Comparison of ENCODE assay signal across 18 cellular contexts in the genomic region with DNA sequence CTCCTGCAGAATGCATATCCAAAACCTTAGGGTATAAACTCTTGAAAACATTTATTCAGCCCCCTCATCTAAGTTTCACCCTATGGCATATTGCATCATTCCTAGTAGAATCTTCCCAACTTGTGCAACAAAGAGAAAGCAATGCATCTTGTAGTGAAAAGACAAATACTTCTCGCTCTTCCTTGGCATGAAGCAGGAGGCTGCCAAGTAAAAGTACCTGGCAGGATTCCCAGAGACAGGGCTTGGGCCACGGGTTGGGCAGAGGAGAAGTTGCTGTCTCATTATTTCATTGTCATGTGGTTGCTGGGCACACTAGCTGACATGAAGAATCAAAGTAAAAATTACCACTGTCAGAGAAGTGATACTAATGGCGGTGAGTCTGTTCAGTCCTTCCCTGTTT.
DNase-seq lines count a peak whose midpoint lies in the region; ATAC-seq, FAIRE-seq and TF ChIP-seq lines count a peak whose summit lies in the region.
"Had no signal": no experiment of that assay in that cellular context is flagged by ENCODE, and none has a peak within 500 bp of the region (broad histone marks: within the 10 kb centered on the region; RNA-seq: fewer than 3 reads in every experiment).

No MANE protein-coding gene starts in this region.

- TF ChIP-seq CTCF in HepG2 (CRISPR knock-in tag; IDR thresholded peaks at IDR 0.05) (no peak), right lobe of liver (IDR thresholded peaks at IDR 0.05) (no peak), astrocyte of the spinal cord (IDR thresholded peaks at IDR 0.05; ENCODE audit: low read depth, low read length) (no peak), ovary (IDR thresholded peaks at IDR 0.05) (no peak)

- no peak overlapping the region for H3K4me3 ChIP-seq in HepG2 (replicated peaks in 1 of 3; ENCODE audit: insufficient read depth in 1 of 3, low read depth in 2 of 3, low read length in 3 of 3)
- H3K4me3 ChIP-seq in right lobe of liver: no peak overlapping the region
- H3K4me3 ChIP-seq in astrocyte of the spinal cord (ENCODE audit: low read depth, low read length): no peak overlapping the region
- no peak overlapping the region for H3K4me3 ChIP-seq in ovary
- H3K4me3 ChIP-seq: colonic mucosa, skin epidermis, upper lobe of left lung had no signal

- no peak for DNase-seq in HepG2 (ENCODE audit: low spot score)
- no peak for DNase-seq in right lobe of liver
- peak; percentile 22 for DNase-seq in astrocyte of the spinal cord (ENCODE audit: low read depth, low spot score)
- no peak for DNase-seq in left cardiac atrium
- no peak for DNase-seq in NCI-H748 (lab: John Stamatoyannopoulos, UW; ENCODE audit: unreplicated experiment)
- no peak for DNase-seq in ovary
- no peak for DNase-seq in NCI-H187 treated with DMSO at 0.1 percent for 48 hours (lab: John Stamatoyannopoulos, UW)
- DNase-seq: Caco-2, colonic mucosa, GDM1, islet precursor cell, occipital lobe, SW 1271, upper lobe of left lung had no signal

- ATAC-seq in HepG2: no peak
- no peak for ATAC-seq in right lobe of liver
- peak; percentile 34 to 61 for ATAC-seq in left cardiac atrium
- no peak for ATAC-seq in GM19035 (IDR thresholded peaks at IDR 0.05; ENCODE audit: unreplicated experiment)
- ATAC-seq: stimulated activated memory B cell treated with anti-CD40 and anti-IgM and Interleukin-4, amounts not matched to agents 10 μg/mL and 1 μg/mL and 100 μg/mL, for 72 hours had no signal

- POLR2A ChIA-PET in HepG2 (lab: Yijun Ruan, JAX): no interaction called here

- no peaks in the 10 kb centered on the region for H3K36me3 ChIP-seq in HepG2 (replicated peaks in 1 of 2; ENCODE audit: control insufficient read depth in 1 of 2, insufficient read depth in 2 of 2, low read length in 2 of 2)
- H3K36me3 ChIP-seq in right lobe of liver: no peaks in the 10 kb centered on the region
- H3K36me3 ChIP-seq in ovary: no peaks in the 10 kb centered on the region
- H3K36me3 ChIP-seq: colonic mucosa, upper lobe of left lung had no signal

- no peak for TF ChIP-seq POLR2A in HepG2 (IDR thresholded peaks at IDR 0.05; ENCODE audit: insufficient read depth in 1 of 2, low read depth in 2 of 2, low read length in 2 of 2)
- TF ChIP-seq POLR2A in right lobe of liver (IDR thresholded peaks at IDR 0.05): no peak
- no peak for TF ChIP-seq POLR2A in ovary (IDR thresholded peaks at IDR 0.05)

- H3K4me2 ChIP-seq in HepG2 (ENCODE audit: low read depth, low read length): no peak overlapping the region

- TF ChIP-seq EP300 in HepG2 (IDR thresholded peaks at IDR 0.05; ENCODE audit: low read depth in 2 of 2, low read length in 2 of 2) (no peak), HepG2 (CRISPR knock-in tag; IDR thresholded peaks at IDR 0.05; ENCODE audit: borderline replicate concordance) (no peak), ovary (IDR thresholded peaks at IDR 0.05) (no peak)

- H3K27me3 ChIP-seq in HepG2 (ENCODE audit: control insufficient read depth in 1 of 2, insufficient read depth in 2 of 2, low read length in 2 of 2) (no peaks in the 10 kb centered on the region), right lobe of liver (no peaks in the 10 kb centered on the region), ovary (no peaks in the 10 kb centered on the region)
- H3K27me3 ChIP-seq: colonic mucosa, upper lobe of left lung had no signal

- H3K4me1 ChIP-seq in HepG2 (ENCODE audit: insufficient read depth, low read length): no peaks in the 10 kb centered on the region
- H3K4me1 ChIP-seq in right lobe of liver: no peaks in the 10 kb centered on the region
- no peaks in the 10 kb centered on the region for H3K4me1 ChIP-seq in ovary (ENCODE audit: insufficient read depth)
- H3K4me1 ChIP-seq: Caco-2, colonic mucosa, upper lobe of left lung had no signal

- H3K9ac ChIP-seq in HepG2 (ENCODE audit: insufficient read depth, low read depth, low read length): no peak overlapping the region

- no peak for FAIRE-seq in HepG2 (lab: Jason Lieb, UNC)
- FAIRE-seq: endothelial cell of umbilical vein had no signal

- H3K27ac ChIP-seq in HepG2 (ENCODE audit: extremely low read length, insufficient read depth, low read length) (no peak overlapping the region), right lobe of liver (no peak overlapping the region), ovary (no peak overlapping the region)
- H3K27ac ChIP-seq: colonic mucosa, skin epidermis, upper lobe of left lung had no signal

- no peak for TF ChIP-seq RAD21 in HepG2 (CRISPR knock-in tag; IDR thresholded peaks at IDR 0.05)

- H3K79me2 ChIP-seq in HepG2 (ENCODE audit: insufficient read depth, low read length): no peaks in the 10 kb centered on the region

- H4K20me1 ChIP-seq in HepG2 (ENCODE audit: insufficient read depth, low read length): no peaks in the 10 kb centered on the region

- no TSS peak for BruUV-seq in HepG2 (replicated peaks; lab: Mats Ljungman, UMichigan)

- H3K9me3 ChIP-seq in HepG2 (ENCODE audit: low read length): no peaks in the 10 kb centered on the region
- H3K9me3 ChIP-seq in right lobe of liver: no peaks in the 10 kb centered on the region
- no peaks in the 10 kb centered on the region for H3K9me3 ChIP-seq in ovary
- H3K9me3 ChIP-seq: Caco-2, colonic mucosa, upper lobe of left lung had no signal

- 5% methylated on average over 3 of the region's 3 CpGs for WGBS in HepG2 (ENCODE audit: low lambda C conversion rate)
- 50% methylated on average over 3 of the region's 3 CpGs for WGBS in right lobe of liver (ENCODE audit: insufficient coverage, low coverage, low lambda C conversion rate, missing lambda C conversion rate)
- WGBS in ovary, 3 donors: 58 to 66% (median 61%) methylated on average over 3 of the region's 3 CpGs

- in situ Hi-C loops in HepG2 (cut with HindIII; ENCODE audit: extremely low pct_ligation_motif_present, low pct_unique_long_range_greater_than_20kb) (no loop called here), astrocyte of the spinal cord (cut with HindIII; ENCODE audit: low sequenced_read_pairs) (no loop called here)

- intact Hi-C loops in HepG2 (cut with micrococcal nuclease; ENCODE audit: unreplicated experiment): no loop called here
- intact Hi-C loops in right lobe of liver (cut with DNase I): no loop called here
- intact Hi-C loops in left cardiac atrium (cut with DNase I): no loop called here
- intact Hi-C loops in ovary (cut with DNase I): no loop called here

- no peak overlapping the region for H2AFZ ChIP-seq in HepG2 (ENCODE audit: low read length)

- CTCF ChIA-PET in HepG2 (lab: Yijun Ruan, JAX; ENCODE audit: low intra/inter-chr PET ratio, low total read pairs): no interaction called here

TF ChIP-seq in HepG2, 621 proteins besides CTCF, POLR2A, EP300 and RAD21 (continues in another document):
- TF ChIP-seq ARID4A (CRISPR knock-in tag; IDR thresholded peaks at IDR 0.05; ENCODE audit: borderline replicate concordance) (no peak), ATF7 (IDR thresholded peaks at IDR 0.05) (0 out of 2 replicates have a peak, but pooled peaks have one; percentile 30), ATF7 (CRISPR knock-in tag; IDR thresholded peaks at IDR 0.05) (no peak), SOX6 (IDR thresholded peaks at IDR 0.05) (no peak), SOX6 (CRISPR knock-in tag; IDR thresholded peaks at IDR 0.05) (no peak), CEBPB (IDR thresholded peaks at IDR 0.05; ENCODE audit: borderline replicate concordance, low read depth, low read length) (peak; percentile 51; the same call in 1 of the 2 replicates)
- TF ChIP-seq, protein P1, sequence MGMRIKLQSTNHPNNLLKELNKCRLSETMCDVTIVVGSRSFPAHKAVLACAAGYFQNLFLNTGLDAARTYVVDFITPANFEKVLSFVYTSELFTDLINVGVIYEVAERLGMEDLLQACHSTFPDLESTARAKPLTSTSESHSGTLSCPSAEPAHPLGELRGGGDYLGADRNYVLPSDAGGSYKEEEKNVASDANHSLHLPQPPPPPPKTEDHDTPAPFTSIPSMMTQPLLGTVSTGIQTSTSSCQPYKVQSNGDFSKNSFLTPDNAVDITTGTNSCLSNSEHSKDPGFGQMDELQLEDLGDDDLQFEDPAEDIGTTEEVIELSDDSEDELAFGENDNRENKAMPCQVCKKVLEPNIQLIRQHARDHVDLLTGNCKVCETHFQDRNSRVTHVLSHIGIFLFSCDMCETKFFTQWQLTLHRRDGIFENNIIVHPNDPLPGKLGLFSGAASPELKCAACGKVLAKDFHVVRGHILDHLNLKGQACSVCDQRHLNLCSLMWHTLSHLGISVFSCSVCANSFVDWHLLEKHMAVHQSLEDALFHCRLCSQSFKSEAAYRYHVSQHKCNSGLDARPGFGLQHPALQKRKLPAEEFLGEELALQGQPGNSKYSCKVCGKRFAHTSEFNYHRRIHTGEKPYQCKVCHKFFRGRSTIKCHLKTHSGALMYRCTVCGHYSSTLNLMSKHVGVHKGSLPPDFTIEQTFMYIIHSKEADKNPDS (CRISPR knock-in tag; IDR thresholded peaks at IDR 0.05): no peak

Comparison
In these comparisons a context has a peak if more than half of its experiments do, and no peak if none do; other contexts are left out.
1. ATAC-seq: peak in left cardiac atrium (2 of 2); none in HepG2 (single experiment), right lobe of liver (0 of 4) and GM19035 (single experiment).